ENCODE assay signal across 19 cellular contexts in the genomic region with DNA sequence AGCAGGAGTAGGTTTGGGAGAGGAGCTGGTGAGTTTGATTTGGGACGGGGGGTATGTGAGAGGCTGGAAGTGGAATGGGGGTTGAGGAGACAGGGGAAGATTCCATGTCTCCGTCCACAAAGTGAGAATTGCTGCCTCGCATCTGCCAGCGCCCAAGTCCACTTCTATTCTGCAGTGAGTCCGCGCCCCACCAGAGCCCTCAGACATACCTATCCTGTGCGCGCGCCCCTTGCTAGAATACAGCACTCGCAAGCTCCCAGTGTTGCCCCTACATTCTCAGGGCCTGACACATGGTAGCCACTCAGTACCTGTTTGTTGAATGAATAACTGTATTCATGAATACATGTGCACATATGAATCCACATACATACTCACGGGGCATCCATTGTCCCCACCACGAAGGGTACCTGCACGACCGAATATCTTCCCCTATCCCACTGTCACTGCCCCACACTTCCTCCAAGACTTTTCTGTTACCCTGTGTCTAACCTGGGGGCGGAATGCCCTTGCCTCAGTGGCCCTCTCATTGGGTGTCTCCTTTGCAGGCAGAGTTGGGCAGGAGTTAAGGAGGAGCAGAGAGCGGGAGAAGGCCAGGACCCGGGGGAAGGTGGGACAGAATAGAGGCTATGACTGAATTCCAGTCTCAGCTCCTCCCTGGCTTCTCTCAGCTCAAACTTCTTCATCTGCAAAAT. TPM values are rescaled to one million over a fixed set of nuclear protein-coding genes. Genes with fewer than 3 reads are reported as not detected.
DNase-seq lines count a peak whose midpoint lies in the region; ATAC-seq and TF ChIP-seq lines count a peak whose summit lies in the region.
"Had no signal": no experiment of that assay in that cellular context is flagged by ENCODE, and none has a peak within 500 bp of the region (broad histone marks: within the 10 kb centered on the region; RNA-seq: fewer than 3 reads in every experiment).

No MANE protein-coding gene starts in this region.

- peaks cover 20% of the 10 kb centered on the region for H3K4me1 Mint-ChIP-seq in activated naive CD4-positive, alpha-beta T cell treated with anti-CD3 and anti-CD28 coated beads, Interleukin-2, amount 10 ng/mL, durations not matched to agents 7 days and 5 days
- H3K4me1 Mint-ChIP-seq in activated naive CD8-positive, alpha-beta T cell treated with anti-CD3 and anti-CD28 coated beads for 36 hours: peaks cover 10% of the 10 kb centered on the region
- H3K4me1 Mint-ChIP-seq in natural killer cell (peaks cover 6 to 15% of the 10 kb centered on the region in 2 donors), type B pancreatic cell (ENCODE audit: unreplicated experiment) (peaks cover 15% of the 10 kb centered on the region)

- H3K9me3 Mint-ChIP-seq in activated naive CD4-positive, alpha-beta T cell treated with anti-CD3 and anti-CD28 coated beads, Interleukin-2, amount 10 ng/mL, durations not matched to agents 7 days and 5 days: no peaks in the 10 kb centered on the region
- H3K9me3 Mint-ChIP-seq in activated naive CD8-positive, alpha-beta T cell treated with anti-CD3 and anti-CD28 coated beads for 36 hours: no peaks in the 10 kb centered on the region
- no peaks in the 10 kb centered on the region for H3K9me3 Mint-ChIP-seq in natural killer cell
- no peaks in the 10 kb centered on the region for H3K9me3 Mint-ChIP-seq in type B pancreatic cell
- H3K9me3 Mint-ChIP-seq: H9 had no signal

- peaks cover 2% of the 10 kb centered on the region for H3K36me3 Mint-ChIP-seq in activated naive CD4-positive, alpha-beta T cell treated with anti-CD3 and anti-CD28 coated beads, Interleukin-2, amount 10 ng/mL, durations not matched to agents 7 days and 5 days
- no peaks in the 10 kb centered on the region for H3K36me3 Mint-ChIP-seq in activated naive CD8-positive, alpha-beta T cell treated with anti-CD3 and anti-CD28 coated beads for 36 hours
- H3K36me3 Mint-ChIP-seq in natural killer cell (no peaks in the 10 kb centered on the region), type B pancreatic cell (no peaks in the 10 kb centered on the region)
- H3K36me3 Mint-ChIP-seq: activated CD4-positive, alpha-beta memory T cell treated with anti-CD3 and anti-CD28 coated beads for 36 hours had no signal

- H3K27me3 Mint-ChIP-seq in activated naive CD4-positive, alpha-beta T cell treated with anti-CD3 and anti-CD28 coated beads, Interleukin-2, amount 10 ng/mL, durations not matched to agents 7 days and 5 days: peaks cover 85% of the 10 kb centered on the region
- peaks cover 64% of the 10 kb centered on the region for H3K27me3 Mint-ChIP-seq in activated naive CD8-positive, alpha-beta T cell treated with anti-CD3 and anti-CD28 coated beads for 36 hours
- H3K27me3 Mint-ChIP-seq in natural killer cell (ENCODE audit: low read depth in 2 of 2): peaks cover 39 to 48% of the 10 kb centered on the region in 2 donors
- H3K27me3 Mint-ChIP-seq in type B pancreatic cell: peaks cover 81% of the 10 kb centered on the region

- H3K27ac Mint-ChIP-seq in activated naive CD4-positive, alpha-beta T cell treated with anti-CD3 and anti-CD28 coated beads, Interleukin-2, amount 10 ng/mL, durations not matched to agents 7 days and 5 days: no peak overlapping the region
- H3K27ac Mint-ChIP-seq in activated naive CD8-positive, alpha-beta T cell treated with anti-CD3 and anti-CD28 coated beads for 36 hours: no peak overlapping the region
- no peak overlapping the region for H3K27ac Mint-ChIP-seq in natural killer cell
- no peak overlapping the region for H3K27ac Mint-ChIP-seq in type B pancreatic cell
- H3K27ac Mint-ChIP-seq: activated CD4-positive, alpha-beta memory T cell treated with anti-CD3 and anti-CD28 coated beads for 36 hours; H9 had no signal

- H3K4me3 Mint-ChIP-seq in activated naive CD4-positive, alpha-beta T cell treated with anti-CD3 and anti-CD28 coated beads, Interleukin-2, amount 10 ng/mL, durations not matched to agents 7 days and 5 days: no peak overlapping the region
- H3K4me3 Mint-ChIP-seq in activated naive CD8-positive, alpha-beta T cell treated with anti-CD3 and anti-CD28 coated beads for 36 hours: peak overlapping the region; percentile 22
- H3K4me3 Mint-ChIP-seq in natural killer cell (peak overlapping the region; percentile 14), type B pancreatic cell (peak overlapping the region; percentile 34)
- H3K4me3 Mint-ChIP-seq: activated CD4-positive, alpha-beta memory T cell treated with anti-CD3 and anti-CD28 coated beads for 36 hours had no signal

- CTCF ChIA-PET in activated naive CD4-positive, alpha-beta T cell treated with anti-CD3 and anti-CD28 coated beads, Interleukin-2, amount 10 ng/mL, durations not matched to agents 7 days and 5 days (lab: Charles Lee): interaction anchor here (0.6 to 2.9 kb wide), 5 partner anchors 13 to 296 kb away, joined by 3 to 20 read pairs (median 3); no protein-coding TSS in a partner anchor

- TF ChIP-seq CTCF in natural killer cell (IDR thresholded peaks at IDR 0.05): no peak
- TF ChIP-seq CTCF in type B pancreatic cell (conservative IDR thresholded peaks at IDR 0.05): no peak

- intact Hi-C loops in natural killer cell (cut with micrococcal nuclease): no loop called here

- no peak for ATAC-seq in natural killer cell
- no peak for ATAC-seq in HG02759 (IDR thresholded peaks at IDR 0.05; ENCODE audit: unreplicated experiment)
- ATAC-seq: GM12878, psoas muscle had no signal

- peak; percentile 16 for DNase-seq in activated naive CD4-positive, alpha-beta T cell treated with anti-CD3 and anti-CD28 coated beads, Interleukin-2, amount 10 ng/mL, durations not matched to agents 7 days and 5 days
- DNase-seq in activated naive CD4-positive, alpha-beta T cell treated with anti-CD3 and anti-CD28 coated beads, Interleukin-2, amount 50 U/mL, for 16 hours: no peak
- no peak for DNase-seq in activated naive CD8-positive, alpha-beta T cell treated with anti-CD3 and anti-CD28 coated beads for 36 hours
- DNase-seq in natural killer cell: no peak
- no peak for DNase-seq in type B pancreatic cell (ENCODE audit: extremely low spot score, unreplicated experiment)
- DNase-seq in retina: no peak
- DNase-seq in NCI-H2029 (lab: John Stamatoyannopoulos, UW): no peak
- DNase-seq: activated CD4-positive, alpha-beta memory T cell treated with anti-CD3 and anti-CD28 coated beads for 36 hours; activated effector memory CD4-positive, alpha-beta T cell treated with anti-CD3 and anti-CD28 coated beads, Interleukin-2, amount 50 U/mL, for 16 hours; colonic mucosa; H9; left ventricle myocardium inferior; midbrain; NCI-H1694 treated with DMSO at 0.1 percent for 48 hours; RPMI8226; T1000 had no signal

RNA-seq across cellular contexts. Expression of a gene that starts 19.9 kb away (rescaled TPM):
- 10 to 100 TPM; 27.4 to 28.6 TPM for total RNA-seq in activated naive CD8-positive, alpha-beta T cell treated with anti-CD3 and anti-CD28 coated beads for 36 hours
- total RNA-seq in natural killer cell (10 to 100 TPM; 22.8 to 31.4 (median 26.1) TPM), type B pancreatic cell (ENCODE audit: low replicate concordance) (39.3 and 39.8 TPM in 2 replicates)

RNA-seq across cellular contexts. Expression of a gene that starts 19.9 kb away (rescaled TPM):
- 10 to 100 TPM; 20.4 to 22.9 TPM for total RNA-seq in activated naive CD8-positive, alpha-beta T cell treated with anti-CD3 and anti-CD28 coated beads for 36 hours
- total RNA-seq in natural killer cell (1 to 10 TPM in 1 of 3 donors, under 1 TPM in 2; 0.72 to 1.0 (median 0.83) TPM), type B pancreatic cell (ENCODE audit: low replicate concordance) (32.3 and 37.3 TPM in 2 replicates)

Comparison
In these comparisons a context has a peak if more than half of its experiments do, and no peak if none do; other contexts are left out.
1. RNA of a gene that starts 19.9 kb away (total RNA-seq): 32.3 to 37.3 TPM in type B pancreatic cell and 20.4 to 22.9 TPM in activated naive CD8-positive, alpha-beta T cell treated with anti-CD3 and anti-CD28 coated beads for 36 hours; 0.72 to 1.0 TPM in natural killer cell; every median in the first group is over 10 times any median in the second.